8 cellular contexts compared by ENCODE assay signal in the genomic region with DNA sequence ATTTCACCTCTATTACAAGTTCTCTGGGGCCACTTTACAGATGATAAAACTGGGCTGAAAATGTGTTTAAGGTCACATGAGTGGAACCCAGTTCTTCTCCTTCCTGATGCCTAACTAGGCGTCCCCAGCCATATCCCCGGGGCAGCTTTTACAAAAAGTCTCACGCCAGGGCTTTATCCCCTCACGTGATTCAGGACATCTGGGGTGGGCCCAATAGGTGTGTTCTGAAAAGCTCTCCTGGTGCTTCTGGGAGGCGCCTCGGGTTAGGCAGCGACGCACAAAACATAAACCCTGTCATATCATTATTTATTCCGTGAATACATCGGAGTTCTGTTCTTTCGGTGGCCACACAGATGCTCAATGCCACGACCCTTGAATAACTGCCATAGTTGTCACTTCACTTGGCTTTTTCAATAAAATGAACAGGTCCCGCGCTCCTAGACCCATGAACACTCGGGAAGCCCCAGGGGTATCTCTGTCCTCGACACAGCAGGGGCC. TPM values are rescaled to one million over a fixed set of nuclear protein-coding genes. Genes with fewer than 3 reads are reported as not detected.
DNase-seq lines count a peak whose midpoint lies in the region; ATAC-seq and TF ChIP-seq lines count a peak whose summit lies in the region.

No MANE protein-coding gene starts in this region.

- peaks cover 20% of the 10 kb centered on the region for H3K4me1 ChIP-seq in CD4-positive, alpha-beta memory T cell (ENCODE audit: insufficient read depth, low read length)
- peaks cover 24% of the 10 kb centered on the region for H3K4me1 ChIP-seq in OCI-LY7 (ENCODE audit: insufficient read depth, low read length, poor library complexity, severe bottlenecking)
- peaks cover 15 to 26% (median 25%) of the 10 kb centered on the region in 4 donors for H3K4me1 ChIP-seq in esophagus muscularis mucosa
- no peaks in the 10 kb centered on the region for H3K4me1 ChIP-seq in prostate gland (replicated peaks)

- POLR2A ChIA-PET in CD4-positive, alpha-beta memory T cell (lab: Charles Lee; ENCODE audit: partially characterized antibody), result interaction anchor here (0.5 to 5.6 kb wide), 25 partner anchors 8 to 1933 kb away, joined by 3 to 137 read pairs (median 4); a partner anchor contains a TSS
- POLR2A ChIA-PET in OCI-LY7 (lab: Charles Lee), result interaction anchor here (0.6 to 3.2 kb wide), 9 partner anchors 12 to 464 kb away, joined by 3 to 17 read pairs (median 5); no protein-coding TSS in a partner anchor

- H3K9me2 ChIP-seq in OCI-LY7 (ENCODE audit: insufficient read depth, low read length), result no peaks in the 10 kb centered on the region

- H3K9me3 Mint-ChIP-seq in CD4-positive, alpha-beta memory T cell, result no peaks in the 10 kb centered on the region

- H4K20me1 ChIP-seq in OCI-LY7 (ENCODE audit: insufficient read depth, low read length), result no peaks in the 10 kb centered on the region

- ATAC-seq in GM21360 (IDR thresholded peaks at IDR 0.05; ENCODE audit: unreplicated experiment) (peak; percentile 0), GM18517 (IDR thresholded peaks at IDR 0.05; ENCODE audit: unreplicated experiment) (no peak), esophagus mucosa (no peak)

- TF ChIP-seq EP300 in esophagus muscularis mucosa (IDR thresholded peaks at IDR 0.05), result no peak

- H3K4me1 Mint-ChIP-seq in CD4-positive, alpha-beta memory T cell, result peaks cover 21 to 36% (median 28%) of the 10 kb centered on the region in 4 donors

- peak overlapping the region; percentile 90 to 95 (median 93) for H3K4me3 Mint-ChIP-seq in CD4-positive, alpha-beta memory T cell

- H3K36me3 ChIP-seq in CD4-positive, alpha-beta memory T cell (ENCODE audit: insufficient read depth, low read length), result no peaks in the 10 kb centered on the region
- no peaks in the 10 kb centered on the region for H3K36me3 ChIP-seq in OCI-LY7 (ENCODE audit: insufficient read depth, low read length)
- no peaks in the 10 kb centered on the region for H3K36me3 ChIP-seq in esophagus muscularis mucosa
- no peaks in the 10 kb centered on the region for H3K36me3 ChIP-seq in prostate gland

- H3K9me3 ChIP-seq in CD4-positive, alpha-beta memory T cell (ENCODE audit: control insufficient read depth in 1 of 2, low read length in 2 of 2), result no peaks in the 10 kb centered on the region
- no peaks in the 10 kb centered on the region for H3K9me3 ChIP-seq in OCI-LY7 (ENCODE audit: low read length)
- no peaks in the 10 kb centered on the region for H3K9me3 ChIP-seq in esophagus muscularis mucosa
- H3K9me3 ChIP-seq in prostate gland, result no peaks in the 10 kb centered on the region

- H3K79me2 ChIP-seq in OCI-LY7 (ENCODE audit: insufficient read depth, low read depth, low read length), result no peaks in the 10 kb centered on the region

- H3K4me3 ChIP-seq in CD4-positive, alpha-beta memory T cell (ENCODE audit: low read length in 2 of 2), result peak overlapping the region; percentile 38 to 91
- H3K4me3 ChIP-seq in OCI-LY7 (ENCODE audit: low read depth, low read length, poor library complexity, severe bottlenecking) (peak overlapping the region; percentile 82), esophagus muscularis mucosa (peak overlapping the region; percentile 63 to 86 (median 66)), prostate gland (peak overlapping the region; percentile 69 to 77)

- DNase-seq in CD4-positive, alpha-beta memory T cell, result no peak
- DNase-seq in OCI-LY7 (ENCODE audit: low spot score) (peak; percentile 8), esophagus muscularis mucosa (ENCODE audit: extremely low spot score) (no peak), prostate gland (ENCODE audit: low spot score) (peak; percentile 9)
- DNase-seq in central memory CD4-positive, alpha-beta T cell, result no peak

- TF ChIP-seq CTCF in OCI-LY7 (conservative IDR thresholded peaks at IDR 0.05; ENCODE audit: low read length) (no peak), esophagus muscularis mucosa (IDR thresholded peaks at IDR 0.05) (no peak), prostate gland (IDR thresholded peaks at IDR 0.05) (no peak)

- peaks cover 0 to 5% of the 10 kb centered on the region in 2 donors for H3K36me3 Mint-ChIP-seq in CD4-positive, alpha-beta memory T cell

- H2AFZ ChIP-seq in OCI-LY7 (ENCODE audit: low read length), result peak overlapping the region; percentile 96

- H3K27me3 ChIP-seq in CD4-positive, alpha-beta memory T cell (ENCODE audit: insufficient read depth, low read length), result no peaks in the 10 kb centered on the region
- H3K27me3 ChIP-seq in esophagus muscularis mucosa (peaks cover 0 to 52% (median 23%) of the 10 kb centered on the region in 4 donors), prostate gland (replicated peaks; ENCODE audit: insufficient read depth) (no peaks in the 10 kb centered on the region)

- TF ChIP-seq POLR2A in esophagus muscularis mucosa (IDR thresholded peaks at IDR 0.05; ENCODE audit: low read depth), result no peak
- TF ChIP-seq POLR2A in prostate gland (IDR thresholded peaks at IDR 0.05), result no peak

- intact Hi-C loops in CD4-positive, alpha-beta memory T cell (cut with micrococcal nuclease), result loop anchor here (1.0 to 10.0 kb wide), 4 partner anchors 8 to 118 kb away; no protein-coding TSS in a partner anchor
- intact Hi-C loops in OCI-LY7 (cut with micrococcal nuclease; ENCODE audit: unreplicated experiment), result loop anchor here (10.0 kb wide), 2 partner anchors 218 to 608 kb away; a partner anchor contains a TSS
- intact Hi-C loops in esophagus muscularis mucosa (cut with DNase I), result no loop called here
- intact Hi-C loops in prostate gland (cut with DNase I), result no loop called here

- H3K27me3 Mint-ChIP-seq in CD4-positive, alpha-beta memory T cell, result no peaks in the 10 kb centered on the region

- CTCF ChIA-PET in CD4-positive, alpha-beta memory T cell (lab: Charles Lee; ENCODE audit: partially characterized antibody), result interaction anchor here (0.8 to 3.2 kb wide), 8 partner anchors 8 to 123 kb away, joined by 3 to 20 read pairs (median 4); a partner anchor contains a TSS
- CTCF ChIA-PET in OCI-LY7 (lab: Charles Lee; ENCODE audit: unreplicated experiment), result interaction anchor here (0.9 kb wide), 1 partner anchor 34 kb away, joined by 3 read pairs; no protein-coding TSS in a partner anchor

- 11% methylated on average over 13 of the region's 16 CpGs for WGBS in esophagus muscularis mucosa
- WGBS in prostate gland, result under 1% methylated on average over 16 of the region's 16 CpGs

- peak overlapping the region; percentile 88 for H3K27ac ChIP-seq in CD4-positive, alpha-beta memory T cell (ENCODE audit: low read depth, low read length)
- H3K27ac ChIP-seq in OCI-LY7 (ENCODE audit: low read depth, low read length, poor library complexity, severe bottlenecking) (no peak overlapping the region), esophagus muscularis mucosa (replicated peaks in 1 of 4) (peak overlapping the region in 2 of 4 donors; percentile 53 to 61), prostate gland (peak overlapping the region; percentile 69 to 80)

- H3K27ac Mint-ChIP-seq in CD4-positive, alpha-beta memory T cell, result peak overlapping the region; percentile 91 to 97 (median 96)

- peak overlapping the region; percentile 86 for H3K4me2 ChIP-seq in OCI-LY7 (ENCODE audit: low read length)

- BruUV-seq in OCI-LY7 (replicated peaks; lab: Mats Ljungman, UMichigan), result no TSS peak

RNA-seq across cellular contexts. Expression of a gene that starts 32.1 kb away (rescaled TPM):
- 10 to 100 TPM; 87.2 to 91.7 TPM for total RNA-seq in CD4-positive, alpha-beta memory T cell
- 100 to 1,000 TPM; 339 to 379 TPM for polyA plus RNA-seq in CD4-positive, alpha-beta memory T cell
- total RNA-seq in OCI-LY7 (2014; rRNA removed; shearing (Covaris generic)), result 132 and 187 TPM in 2 replicates
- total RNA-seq in OCI-LY7 (2022), result 110 and 135 TPM in 2 replicates
- total RNA-seq in esophagus muscularis mucosa, result 100 to 1,000 TPM in 2 of 4 donors, 10 to 100 TPM in 2; 79.2 to 134 (median 99.6) TPM
- 100 to 1,000 TPM; 198 to 212 TPM for total RNA-seq in prostate gland
- 162 TPM for total RNA-seq in esophagus mucosa

RNA-seq across cellular contexts. Expression of a gene that starts 55.2 kb away (rescaled TPM):
- total RNA-seq in CD4-positive, alpha-beta memory T cell, result 1 to 10 TPM; 4.1 to 4.7 TPM
- polyA plus RNA-seq in CD4-positive, alpha-beta memory T cell, result 1 to 10 TPM in 1 of 2 donors, under 1 TPM in 1; 0.89 to 1.2 TPM
- 1.0 and 1.7 TPM in 2 replicates for total RNA-seq in OCI-LY7 (2014; rRNA removed; shearing (Covaris generic))
- total RNA-seq in OCI-LY7 (2022) (1.7 and 2.3 TPM in 2 replicates), esophagus muscularis mucosa (10 to 100 TPM; 11.8 to 17.9 (median 16.0) TPM), prostate gland (10 to 100 TPM; 13.2 to 25.8 TPM), esophagus mucosa (17.9 TPM)

Comparison
In these comparisons a context has a peak if more than half of its experiments do, and no peak if none do; other contexts are left out.
1. DNase-seq: peak in OCI-LY7 (single experiment) and prostate gland (single experiment); none in CD4-positive, alpha-beta memory T cell (0 of 5), esophagus muscularis mucosa (single experiment) and central memory CD4-positive, alpha-beta T cell (single experiment).
2. intact Hi-C loops: an anchor here in CD4-positive, alpha-beta memory T cell (1.0 to 10.0 kb wide) and OCI-LY7 (10.0 kb wide); none called in esophagus muscularis mucosa and prostate gland.
3. Peak in every context shown above with its lines, with median percentiles within 50 percentile points of each other: H3K4me3 ChIP-seq.